Comparison of ENCODE assay signal across 1 cellular context in genomic region chr14:85528080-85528881, GRCh38.
TF ChIP-seq lines count a peak whose summit lies in the region.

No MANE protein-coding gene starts in this region.

TF ChIP-seq in SK-N-SH, 30 proteins besides CTCF, POLR2A, EP300 and RAD21 (continued from another document):
- TF ChIP-seq REST (IDR thresholded peaks at IDR 0.05; ENCODE audit: low read depth, low read length) (no peak), ZBTB33 (IDR thresholded peaks at IDR 0.05; ENCODE audit: borderline replicate concordance, low read depth) (no peak), NFIC (IDR thresholded peaks at IDR 0.05; ENCODE audit: borderline replicate concordance) (no peak), MXI1 (IDR thresholded peaks at IDR 0.05; ENCODE audit: low read depth, low read length) (no peak), RXRA (IDR thresholded peaks at IDR 0.05; ENCODE audit: borderline replicate concordance, low read depth) (no peak; the same call in 1 of the 2 replicates), SMC3 (IDR thresholded peaks at IDR 0.05; ENCODE audit: low read depth, low read length) (peak; percentile 72), JUND (IDR thresholded peaks at IDR 0.05) (peak; percentile 45), PBX3 (IDR thresholded peaks at IDR 0.05) (peak; percentile 15; the same call in 1 of the 2 replicates)
TF ChIP-seq in SK-N-SH: peak in this region for 7.
